Comparison of ENCODE assay signal across 1 cellular context in genomic region chr6:24643925-24644324, GRCh38.
TF ChIP-seq lines count a peak whose summit lies in the region.

No MANE protein-coding gene starts in this region.

TF ChIP-seq in GM23338, 12 proteins besides CTCF, POLR2A, EP300 and RAD21 (continued from another document):
- TF ChIP-seq ZNF462 (CRISPR knock-in tag; IDR thresholded peaks at IDR 0.05) = no peak
- no peak for TF ChIP-seq EZH2phosphoT487 (IDR thresholded peaks at IDR 0.05; ENCODE audit: unreplicated experiment)
- no peak for TF ChIP-seq POLR2AphosphoS5 (IDR thresholded peaks at IDR 0.05; ENCODE audit: low read depth)
- TF ChIP-seq CREB1 (CRISPR knock-in tag; IDR thresholded peaks at IDR 0.05; ENCODE audit: low read depth) = no peak
- no peak for TF ChIP-seq ETS1 (IDR thresholded peaks at IDR 0.05)
- no peak for TF ChIP-seq REST (IDR thresholded peaks at IDR 0.05; ENCODE audit: unreplicated experiment)
